In the genomic region with DNA sequence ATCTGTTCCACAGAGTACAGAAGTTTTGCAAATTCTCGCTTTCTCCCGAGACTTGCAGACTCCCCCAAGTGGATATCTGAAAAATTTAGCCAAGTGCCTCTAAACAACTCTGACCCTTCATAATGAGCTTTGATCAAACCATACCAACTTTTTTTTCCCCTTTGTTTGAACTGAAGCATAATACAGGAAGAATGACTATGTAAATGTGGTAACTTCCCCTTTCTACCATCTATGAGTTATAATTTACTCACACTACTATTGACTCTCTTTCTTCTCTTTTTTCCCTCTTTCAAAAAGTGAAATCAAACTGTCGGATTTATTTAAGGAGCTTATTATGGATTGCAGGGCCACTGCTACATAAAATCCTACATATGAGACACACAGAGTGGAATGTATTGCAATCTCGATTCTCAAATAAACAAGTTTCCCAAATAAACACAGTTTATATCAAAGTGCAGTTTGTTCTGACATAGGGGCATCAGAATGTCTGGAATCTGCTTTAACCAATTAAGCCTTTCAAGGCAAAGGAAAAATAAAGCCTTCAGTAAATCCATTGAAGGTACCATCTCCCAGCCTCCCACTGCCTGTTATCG, we compare ENCODE assay signal across 8 cellular contexts. TPM values are rescaled to one million over a fixed set of nuclear protein-coding genes. Genes with fewer than 3 reads are reported as not detected.
DNase-seq lines count a peak whose midpoint lies in the region; ATAC-seq, FAIRE-seq and TF ChIP-seq lines count a peak whose summit lies in the region.

No MANE protein-coding gene starts in this region.

- H3K4me3 ChIP-seq in H1 (ENCODE audit: extremely low read depth in 1 of 4, insufficient read depth in 2 of 4, low read depth in 3 of 4, low read length in 4 of 4): peak overlapping the region in 3 of 4 experiments; percentile 42 to 73 (median 56); a peak in 3 of 8 replicates

- CTCF ChIA-PET in H1 (lab: Charles Lee; ENCODE audit: partially characterized antibody): interaction anchor here (0.5 to 1.4 kb wide), 5 partner anchors 25 to 529 kb away, joined by 3 to 4 read pairs (median 3); no protein-coding TSS in a partner anchor
- CTCF ChIA-PET in GM10248 (lab: Yijun Ruan, JAX): interaction anchor here (1.0 to 2.2 kb wide), 3 partner anchors 10 to 107 kb away, joined by 3 to 6 read pairs (median 3); no protein-coding TSS in a partner anchor

- H3K27ac Mint-ChIP-seq in nephron: peak overlapping the region; percentile 2 to 71 (median 70)

- POLR2A ChIA-PET in H1 (lab: Charles Lee; ENCODE audit: partially characterized antibody): no interaction called here
- POLR2A ChIA-PET in GM10248 (lab: Yijun Ruan, JAX): no interaction called here

- no peak overlapping the region for H2BK120ac ChIP-seq in H1 (replicated peaks; ENCODE audit: low read depth, low read length)

- no peak overlapping the region for H3K14ac ChIP-seq in H1 (ENCODE audit: insufficient read length)

- H3K9me3 Mint-ChIP-seq in nephron: no peaks in the 10 kb centered on the region

- peak; percentile 15 to 23; a peak in 2 of 4 replicates for TF ChIP-seq RAD21 in H1 (IDR thresholded peaks at IDR 0.05 in 1 of 2, conservative IDR thresholded peaks at IDR 0.05 in 1 of 2; ENCODE audit: low read depth in 2 of 2, low read length in 2 of 2)

- H3K23me2 ChIP-seq in H1 (ENCODE audit: low read depth, low read length): peaks cover 16% of the 10 kb centered on the region

- no peak for TF ChIP-seq EP300 in H1 (IDR thresholded peaks at IDR 0.05; ENCODE audit: borderline replicate concordance in 1 of 2, low read depth in 2 of 2, low read length in 2 of 2)

- H3K36me3 Mint-ChIP-seq in nephron (ENCODE audit: low read depth): no peaks in the 10 kb centered on the region

- H3K56ac ChIP-seq in H1 (replicated peaks; ENCODE audit: insufficient read length, low read depth, low read length): no peak overlapping the region

- no peak overlapping the region for H4K5ac ChIP-seq in H1 (ENCODE audit: insufficient read length, low read depth, low read length)

- peak; percentile 69 for DNase-seq in AG08396 (ENCODE audit: low spot score)
- peak; percentile 94 for DNase-seq in NOMO-1 treated with DMSO at 0.1 percent for 48 hours (lab: John Stamatoyannopoulos, UW; ENCODE audit: unreplicated experiment)
- no peak for DNase-seq in H1 (ENCODE audit: low read depth in 1 of 2, low spot score in 2 of 2)
- DNase-seq in NCI-H2107 treated with DMSO at 0.1 percent for 48 hours (lab: John Stamatoyannopoulos, UW; ENCODE audit: unreplicated experiment): no peak
- no peak for DNase-seq in GM10248 (ENCODE audit: extremely low spot score)
- DNase-seq in GDM1 (lab: John Stamatoyannopoulos, UW): no peak

- peak overlapping the region; percentile 71 to 92 for H3K4me2 ChIP-seq in H1 (ENCODE audit: insufficient read depth in 1 of 2, low read depth in 2 of 2, low read length in 2 of 2)

- H3K23ac ChIP-seq in H1 (ENCODE audit: insufficient read length): no peak overlapping the region

- peaks cover 10 to 26% (median 18%) of the 10 kb centered on the region in 4 experiments for H3K27me3 ChIP-seq in H1 (replicated peaks in 1 of 4; ENCODE audit: control insufficient read depth in 3 of 4, extremely low read depth in 1 of 4, insufficient read depth in 3 of 4, low read length in 3 of 4)

- H2BK5ac ChIP-seq in H1 (ENCODE audit: low read depth, low read length): no peak overlapping the region

- FAIRE-seq in H1 (lab: Jason Lieb, UNC): no peak

- H4K91ac ChIP-seq in H1 (replicated peaks; ENCODE audit: insufficient read length, low read length): no peak overlapping the region

- no peaks in the 10 kb centered on the region for H3K79me1 ChIP-seq in H1 (ENCODE audit: low read depth, low read length)

- 81% methylated on average over 5 of the region's 5 CpGs; no CpG with 5 or more reads in 1 of the 2 experiments for WGBS in H1 (ENCODE audit: extremely low coverage in 1 of 2, insufficient coverage in 1 of 2, insufficient read length in 1 of 2, insufficient replicate concordance in 2 of 2, low coverage in 1 of 2, low lambda C conversion rate in 2 of 2, missing lambda C conversion rate in 1 of 2), 2 experiments

- H3K79me2 ChIP-seq in H1 (ENCODE audit: control insufficient read depth in 1 of 2, insufficient read depth in 2 of 2, low read length in 2 of 2): no peaks in the 10 kb centered on the region

- no peak overlapping the region for H3K4ac ChIP-seq in H1 (replicated peaks; ENCODE audit: insufficient read length, low read depth, low read length)

- H2AK5ac ChIP-seq in H1 (ENCODE audit: low read depth, low read length): no peak overlapping the region

- H3K4me1 Mint-ChIP-seq in nephron: peaks cover 6% of the 10 kb centered on the region

- no peak overlapping the region for H4K8ac ChIP-seq in H1 (ENCODE audit: extremely low read depth, insufficient read depth, low read length)

- peak overlapping the region; percentile 88 to 91 (median 91) for H3K4me3 Mint-ChIP-seq in nephron

- no peak for TF ChIP-seq CTCF in H1 (IDR thresholded peaks at IDR 0.05; ENCODE audit: control extremely low read depth in 1 of 3, insufficient read depth in 1 of 3, low read depth in 1 of 3, low read length in 3 of 3)
- peak in 1 of 3 experiments; percentile 17 for TF ChIP-seq CTCF in nephron (IDR thresholded peaks at IDR 0.05; ENCODE audit: unreplicated experiment in 3 of 3)
- TF ChIP-seq CTCF in GM10248 (IDR thresholded peaks at IDR 0.05; ENCODE audit: control extremely low read depth, extremely low read depth, low read depth, missing control alignments): no peak

- no peak overlapping the region for H2BK20ac ChIP-seq in H1 (ENCODE audit: low read length)

- TF ChIP-seq POLR2A in H1 (IDR thresholded peaks at IDR 0.05; ENCODE audit: control extremely low read depth in 1 of 2, low read depth in 2 of 2, low read length in 2 of 2): no peak

- no peak overlapping the region for H3K9ac ChIP-seq in H1 (replicated peaks in 1 of 4; ENCODE audit: extremely low read depth in 1 of 4, low read depth in 3 of 4, low read length in 3 of 4)

- H3K36me3 ChIP-seq in H1 (ENCODE audit: control insufficient read depth in 2 of 4, insufficient read depth in 4 of 4, low read length in 3 of 4): no peaks in the 10 kb centered on the region

- H3K27ac ChIP-seq in H1 (ENCODE audit: low read depth, low read length): no peak overlapping the region

- peaks cover 0 to 3% (median 1%) of the 10 kb centered on the region in 4 experiments; a peak in 3 of 7 replicates for H3K4me1 ChIP-seq in H1 (replicated peaks in 1 of 4; ENCODE audit: control insufficient read depth in 3 of 4, insufficient read depth in 4 of 4, low read length in 3 of 4)

- peak; percentile 32 for ATAC-seq in GM21360 (IDR thresholded peaks at IDR 0.05; ENCODE audit: unreplicated experiment)

- peak overlapping the region; percentile 87; the same call in 1 of the 2 replicates for H2AFZ ChIP-seq in H1 (ENCODE audit: low read length)

- H3K27me3 Mint-ChIP-seq in nephron (ENCODE audit: low read depth): peaks cover 70% of the 10 kb centered on the region

- no peaks in the 10 kb centered on the region for H4K20me1 ChIP-seq in H1 (replicated peaks in 1 of 2; ENCODE audit: control insufficient read depth in 1 of 2, insufficient read depth in 2 of 2, low read length in 2 of 2)

- no peaks in the 10 kb centered on the region for H3K9me3 ChIP-seq in H1 (ENCODE audit: insufficient read depth in 2 of 2, low read depth in 1 of 2, low read length in 1 of 2)

- no peak overlapping the region for H2BK12ac ChIP-seq in H1 (ENCODE audit: low read depth, low read length)

- no peak overlapping the region for H3K18ac ChIP-seq in H1 (ENCODE audit: extremely low read depth, low read length)

- H2BK15ac ChIP-seq in H1 (ENCODE audit: low read length): no peak overlapping the region

TF ChIP-seq in H1, 55 proteins besides CTCF, POLR2A, EP300 and RAD21:
- TF ChIP-seq JUN (IDR thresholded peaks at IDR 0.05; ENCODE audit: low read depth, low read length): no peak
- TF ChIP-seq RBBP5 (IDR thresholded peaks at IDR 0.05; ENCODE audit: borderline replicate concordance, low read depth, low read length): no peak
- TF ChIP-seq RXRA (IDR thresholded peaks at IDR 0.05; ENCODE audit: insufficient read depth, low read depth, low read length): no peak
- no peak for TF ChIP-seq EGR1 (IDR thresholded peaks at IDR 0.05; ENCODE audit: borderline replicate concordance, low read depth, low read length)
- no peak for TF ChIP-seq SIN3A (conservative IDR thresholded peaks at IDR 0.05 in 1 of 2, IDR thresholded peaks at IDR 0.05 in 1 of 2; ENCODE audit: low read depth in 1 of 2, low read length in 2 of 2)
- TF ChIP-seq JUND (IDR thresholded peaks at IDR 0.05; ENCODE audit: low read length): no peak
- TF ChIP-seq BACH1 (IDR thresholded peaks at IDR 0.05; ENCODE audit: low read length): no peak
- TF ChIP-seq HDAC2 (IDR thresholded peaks at IDR 0.05; ENCODE audit: borderline replicate concordance in 1 of 2, low read depth in 2 of 2, low read length in 2 of 2): no peak
- TF ChIP-seq USF2 (IDR thresholded peaks at IDR 0.05; ENCODE audit: low read length): no peak

RNA-seq across cellular contexts. Expression of gene ZNF804A, which starts 1.4 kb away (rescaled TPM):
- not detected in 2 replicates for total RNA-seq in H1 (2021; fragmentation: NEBNext Ultra II Directional; extraction: Animal tissue kit (Norgen Biotek cat#: 25700))
- 0.02 TPM in 2 replicates for polyA plus RNA-seq in H1 (2011; rRNA removed)
- polyA plus RNA-seq in H1 (2011; cell fraction: cytosol; rRNA removed): 0.01 TPM
- not detected for polyA plus RNA-seq in H1 (2011; cell fraction: nucleus; rRNA removed)
- not detected in 4 replicates for polyA plus RNA-seq in H1 (2012, experiment 1 of 2)
- not detected for polyA plus RNA-seq in H1 (2012, experiment 2 of 2)
- 0.04 TPM for polyA plus RNA-seq in H1 (2013, experiment 1 of 2)
- polyA plus RNA-seq in H1 (2013, experiment 2 of 2): 0.04 TPM
- polyA minus RNA-seq in H1 (2011; rRNA and poly(A)+ RNA removed): not detected in 2 replicates
- polyA minus RNA-seq in H1 (2011; cell fraction: cytosol; rRNA and poly(A)+ RNA removed): not detected
- polyA minus RNA-seq in H1 (2011; cell fraction: nucleus; rRNA and poly(A)+ RNA removed): not detected

Comparison
In these comparisons a context has a peak if more than half of its experiments do, and no peak if none do; other contexts are left out.
1. DNase-seq: peak in AG08396 (single experiment) and NOMO-1 treated with DMSO at 0.1 percent for 48 hours (single experiment); none in H1 (0 of 2), NCI-H2107 treated with DMSO at 0.1 percent for 48 hours (single experiment), GM10248 (single experiment) and GDM1 (single experiment).